18 cellular contexts compared by ENCODE assay signal in genomic region chr9:97425336-97425991, GRCh38.
"Had no signal": no experiment of that assay in that cellular context is flagged by ENCODE, and none has a peak within 500 bp of the region (broad histone marks: within the 10 kb centered on the region; RNA-seq: fewer than 3 reads in every experiment).

No MANE protein-coding gene starts in this region.

- FAIRE-seq: frontal cortex had no signal

- ATAC-seq: activated CD8-positive, alpha-beta memory T cell treated with anti-CD3 and anti-CD28 coated beads, Interleukin-2, amount 10 ng/mL, durations not matched to agents 7 days and 5 days; effector memory CD8-positive, alpha-beta T cell; left cardiac atrium; natural killer cell treated with Interleukin-12 subunit alpha and Interleukin-12 subunit beta and Interleukin-15 and Interleukin-18, amount 100 ng/mL, for 72 hours; T-helper 17 cell had no signal

- DNase-seq: activated CD4-positive, alpha-beta memory T cell treated with anti-CD3 and anti-CD28 coated beads for 36 hours; activated CD8-positive, alpha-beta memory T cell treated with anti-CD3 and anti-CD28 coated beads, Interleukin-2, amount 10 ng/mL, durations not matched to agents 7 days and 5 days; activated naive CD4-positive, alpha-beta T cell treated with anti-CD3 and anti-CD28 coated beads, Interleukin-2, amount 10 ng/mL, durations not matched to agents 7 days and 5 days; activated T-cell treated with anti-CD3 and anti-CD28 coated beads, Interleukin-2, amount 50 U/mL, for 24 hours; cerebellar nuclear complex; dermis blood vessel endothelial cell; effector memory CD8-positive, alpha-beta T cell; head of caudate nucleus; left cardiac atrium; posterior cingulate gyrus; retina; stimulated activated CD4-positive, alpha-beta T cell treated with anti-CD3 and anti-CD28 coated beads, Interleukin-15, amount 100 ng/mL, for 24 hours; stimulated activated CD4-positive, alpha-beta T cell treated with anti-CD3 and anti-CD28 coated beads, Interleukin-4, amount 100 ng/mL, for 1 hour; stimulated activated naive CD4-positive, alpha-beta T cell; T-helper 17 cell; WERI-Rb-1 had no signal
